34 cellular contexts compared by ENCODE assay signal in the genomic region with DNA sequence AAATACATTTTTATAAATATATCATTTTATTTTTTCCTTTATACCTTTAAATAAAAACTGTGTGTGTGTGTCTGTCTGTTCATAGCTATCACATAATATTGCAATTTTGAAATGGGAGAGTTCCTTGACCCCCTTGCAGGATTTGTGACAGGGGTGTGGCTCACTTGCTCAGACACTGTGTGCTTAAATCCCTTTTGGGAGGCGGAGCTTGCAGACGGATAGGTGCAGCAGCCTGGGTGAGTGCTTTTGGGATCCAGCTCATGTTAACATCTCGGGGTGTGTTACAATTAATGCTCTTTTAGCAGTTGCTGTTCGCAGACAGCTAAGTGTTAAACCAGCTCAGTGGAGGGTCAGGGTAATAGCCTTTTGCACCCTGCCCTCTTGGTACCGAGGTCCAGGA.
"Had no signal": no experiment of that assay in that cellular context is flagged by ENCODE, and none has a peak within 500 bp of the region (broad histone marks: within the 10 kb centered on the region; RNA-seq: fewer than 3 reads in every experiment).

No MANE protein-coding gene starts in this region.

- H3K9me3 ChIP-seq: MG63 had no signal

- H3K36me3 ChIP-seq: MG63 had no signal

- H3K4me3 ChIP-seq: MG63 had no signal

- DNase-seq: Karpas-422, Kasumi-1, MG63, MM.1S, MV-4-11, NCI-H1048, NCI-H1092, NCI-H1092 treated with DMSO at 0.1 percent for 48 hours, NCI-H1105, NCI-H1105 treated with DMSO at 0.1 percent for 48 hours, NCI-H1417 treated with DMSO at 0.1 percent for 48 hours, NCI-H1436, NCI-H1436 treated with DMSO at 0.1 percent for 48 hours, NCI-H146, NCI-H1694, NCI-H1694 treated with DMSO at 0.1 percent for 48 hours, NCI-H187, NCI-H187 treated with DMSO at 0.1 percent for 48 hours, NCI-H1930, NCI-H2029, NCI-H2029 treated with DMSO at 0.1 percent for 48 hours, NCI-H2081, NCI-H2081 treated with DMSO at 0.1 percent for 48 hours, NCI-H2107, NCI-H2171, NCI-H2171 treated with DMSO at 0.1 percent for 48 hours, NCI-H2227 treated with DMSO at 0.1 percent for 48 hours, NCI-H226, NCI-H345, NCI-H446, NCI-H446 treated with DMSO at 0.1 percent for 48 hours, NCI-H510A, NCI-H510A treated with DMSO at 0.1 percent for 48 hours, NCI-H524 had no signal

- H3K27me3 ChIP-seq: MG63 had no signal
